Comparison of ENCODE assay signal across 8 cellular contexts in the genomic region with DNA sequence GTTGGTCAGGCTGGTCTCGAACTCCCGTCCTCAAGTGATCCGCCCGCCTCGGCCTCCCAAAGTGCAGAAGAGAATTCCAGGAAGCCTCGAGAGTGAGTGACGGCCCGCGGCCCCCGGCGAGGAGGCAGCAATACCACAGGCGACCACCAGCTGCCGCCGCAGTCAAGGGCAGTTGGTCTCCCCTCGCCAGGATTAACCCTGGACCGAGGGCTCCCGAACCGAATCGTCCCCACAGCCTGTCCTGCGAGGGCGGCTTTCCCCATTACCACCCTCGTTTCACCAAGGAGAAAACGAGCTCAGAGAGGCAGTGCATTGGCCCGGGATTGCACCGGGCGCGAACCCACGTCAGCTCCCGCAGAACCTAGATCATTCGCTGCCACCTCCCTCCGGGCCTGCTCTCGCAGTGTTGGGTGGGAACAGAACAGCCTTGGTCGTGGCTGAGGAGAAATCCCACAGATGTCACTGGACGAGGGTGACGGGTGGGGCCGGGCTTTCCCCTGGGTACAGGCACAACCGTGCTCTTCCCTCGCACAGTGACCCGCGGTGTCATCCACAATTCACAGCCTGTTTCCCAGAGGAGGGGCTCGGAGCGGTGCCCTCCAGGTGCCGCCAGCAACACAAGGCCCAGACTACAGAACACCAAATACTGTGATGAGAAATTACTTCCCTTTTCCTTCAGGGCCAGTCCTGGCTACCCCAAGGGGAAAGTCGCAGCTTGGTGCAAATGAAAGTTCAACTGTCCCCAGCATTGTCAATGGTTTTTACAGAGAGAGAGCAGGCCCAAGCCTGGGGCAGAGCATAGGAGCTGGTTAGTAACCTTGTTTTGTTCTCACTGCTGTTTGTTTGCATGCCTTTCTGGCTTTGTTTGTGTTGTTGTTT. TPM values are rescaled to one million over a fixed set of nuclear protein-coding genes. Genes with fewer than 3 reads are reported as not detected.
DNase-seq lines count a peak whose midpoint lies in the region; ATAC-seq and TF ChIP-seq lines count a peak whose summit lies in the region.

No MANE protein-coding gene starts in this region.

- no peak overlapping the region for H3K4me3 ChIP-seq in left ventricle myocardium inferior

- no peaks in the 10 kb centered on the region for H3K9me3 ChIP-seq in left ventricle myocardium inferior (replicated peaks)

- intact Hi-C loops in left ventricle myocardium inferior (cut with micrococcal nuclease), result no loop called here

- peaks cover 56% of the 10 kb centered on the region for H3K27me3 ChIP-seq in left ventricle myocardium inferior (ENCODE audit: low read depth)

- DNase-seq in left ventricle myocardium inferior, result no peak
- peak; percentile 84 for DNase-seq in retina
- DNase-seq in NCI-H1436 (lab: John Stamatoyannopoulos, UW), result no peak
- no peak for DNase-seq in activated CD4-positive, CD25-positive, alpha-beta regulatory T cell treated with anti-CD3 and anti-CD28 coated beads, Interleukin-2, amount 50 U/mL, for 72 hours

- H3K4me1 ChIP-seq in left ventricle myocardium inferior, result no peaks in the 10 kb centered on the region

- H3K36me3 ChIP-seq in left ventricle myocardium inferior, result no peaks in the 10 kb centered on the region

- TF ChIP-seq CTCF in GM12872 (IDR thresholded peaks at IDR 0.05; ENCODE audit: insufficient read depth, low read depth, low read length), result peak; percentile 44; the same call in 2 of the 3 replicates
- TF ChIP-seq CTCF in left ventricle myocardium inferior (IDR thresholded peaks at IDR 0.05; ENCODE audit: borderline replicate concordance), result peak; percentile 77

- ATAC-seq in SK-N-SH treated with all-trans-retinoic acid at 6 μM for 48 hours (peak; percentile 61), HG02798 (IDR thresholded peaks at IDR 0.05; ENCODE audit: poor library complexity, unreplicated experiment) (no peak), GM21515 (IDR thresholded peaks at IDR 0.05; ENCODE audit: unreplicated experiment) (no peak)

- H3K27ac ChIP-seq in left ventricle myocardium inferior (replicated peaks), result no peak overlapping the region

TF ChIP-seq in SK-N-SH treated with all-trans-retinoic acid at 6 μM for 48 hours, 23 proteins besides CTCF, POLR2A, EP300 and RAD21:
- TF ChIP-seq, protein P1, sequence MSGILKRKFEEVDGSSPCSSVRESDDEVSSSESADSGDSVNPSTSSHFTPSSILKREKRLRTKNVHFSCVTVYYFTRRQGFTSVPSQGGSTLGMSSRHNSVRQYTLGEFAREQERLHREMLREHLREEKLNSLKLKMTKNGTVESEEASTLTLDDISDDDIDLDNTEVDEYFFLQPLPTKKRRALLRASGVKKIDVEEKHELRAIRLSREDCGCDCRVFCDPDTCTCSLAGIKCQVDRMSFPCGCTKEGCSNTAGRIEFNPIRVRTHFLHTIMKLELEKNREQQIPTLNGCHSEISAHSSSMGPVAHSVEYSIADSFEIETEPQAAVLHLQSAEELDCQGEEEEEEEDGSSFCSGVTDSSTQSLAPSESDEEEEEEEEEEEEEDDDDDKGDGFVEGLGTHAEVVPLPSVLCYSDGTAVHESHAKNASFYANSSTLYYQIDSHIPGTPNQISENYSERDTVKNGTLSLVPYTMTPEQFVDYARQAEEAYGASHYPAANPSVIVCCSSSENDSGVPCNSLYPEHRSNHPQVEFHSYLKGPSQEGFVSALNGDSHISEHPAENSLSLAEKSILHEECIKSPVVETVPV (CRISPR knock-in tag; IDR thresholded peaks at IDR 0.05), result no peak
- TF ChIP-seq ISL1 (CRISPR knock-in tag; IDR thresholded peaks at IDR 0.05), result no peak
- TF ChIP-seq ESRRG (CRISPR knock-in tag; IDR thresholded peaks at IDR 0.05), result no peak
- TF ChIP-seq, protein P2, sequence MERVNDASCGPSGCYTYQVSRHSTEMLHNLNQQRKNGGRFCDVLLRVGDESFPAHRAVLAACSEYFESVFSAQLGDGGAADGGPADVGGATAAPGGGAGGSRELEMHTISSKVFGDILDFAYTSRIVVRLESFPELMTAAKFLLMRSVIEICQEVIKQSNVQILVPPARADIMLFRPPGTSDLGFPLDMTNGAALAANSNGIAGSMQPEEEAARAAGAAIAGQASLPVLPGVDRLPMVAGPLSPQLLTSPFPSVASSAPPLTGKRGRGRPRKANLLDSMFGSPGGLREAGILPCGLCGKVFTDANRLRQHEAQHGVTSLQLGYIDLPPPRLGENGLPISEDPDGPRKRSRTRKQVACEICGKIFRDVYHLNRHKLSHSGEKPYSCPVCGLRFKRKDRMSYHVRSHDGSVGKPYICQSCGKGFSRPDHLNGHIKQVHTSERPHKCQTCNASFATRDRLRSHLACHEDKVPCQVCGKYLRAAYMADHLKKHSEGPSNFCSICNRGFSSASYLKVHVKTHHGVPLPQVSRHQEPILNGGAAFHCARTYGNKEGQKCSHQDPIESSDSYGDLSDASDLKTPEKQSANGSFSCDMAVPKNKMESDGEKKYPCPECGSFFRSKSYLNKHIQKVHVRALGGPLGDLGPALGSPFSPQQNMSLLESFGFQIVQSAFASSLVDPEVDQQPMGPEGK (CRISPR knock-in tag; IDR thresholded peaks at IDR 0.05; ENCODE audit: borderline replicate concordance), result no peak
- TF ChIP-seq OSR1 (CRISPR knock-in tag; IDR thresholded peaks at IDR 0.05), result no peak
- TF ChIP-seq, protein P3, sequence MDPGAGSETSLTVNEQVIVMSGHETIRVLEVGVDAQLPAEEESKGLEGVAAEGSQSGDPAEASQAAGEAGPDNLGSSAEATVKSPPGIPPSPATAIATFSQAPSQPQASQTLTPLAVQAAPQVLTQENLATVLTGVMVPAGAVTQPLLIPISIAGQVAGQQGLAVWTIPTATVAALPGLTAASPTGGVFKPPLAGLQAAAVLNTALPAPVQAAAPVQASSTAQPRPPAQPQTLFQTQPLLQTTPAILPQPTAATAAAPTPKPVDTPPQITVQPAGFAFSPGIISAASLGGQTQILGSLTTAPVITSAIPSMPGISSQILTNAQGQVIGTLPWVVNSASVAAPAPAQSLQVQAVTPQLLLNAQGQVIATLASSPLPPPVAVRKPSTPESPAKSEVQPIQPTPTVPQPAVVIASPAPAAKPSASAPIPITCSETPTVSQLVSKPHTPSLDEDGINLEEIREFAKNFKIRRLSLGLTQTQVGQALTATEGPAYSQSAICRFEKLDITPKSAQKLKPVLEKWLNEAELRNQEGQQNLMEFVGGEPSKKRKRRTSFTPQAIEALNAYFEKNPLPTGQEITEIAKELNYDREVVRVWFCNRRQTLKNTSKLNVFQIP (CRISPR knock-in tag; IDR thresholded peaks at IDR 0.05; ENCODE audit: borderline replicate concordance, low read depth), result no peak
- TF ChIP-seq BACH2 (CRISPR knock-in tag; IDR thresholded peaks at IDR 0.05; ENCODE audit: borderline replicate concordance), result no peak
- TF ChIP-seq, protein P4, sequence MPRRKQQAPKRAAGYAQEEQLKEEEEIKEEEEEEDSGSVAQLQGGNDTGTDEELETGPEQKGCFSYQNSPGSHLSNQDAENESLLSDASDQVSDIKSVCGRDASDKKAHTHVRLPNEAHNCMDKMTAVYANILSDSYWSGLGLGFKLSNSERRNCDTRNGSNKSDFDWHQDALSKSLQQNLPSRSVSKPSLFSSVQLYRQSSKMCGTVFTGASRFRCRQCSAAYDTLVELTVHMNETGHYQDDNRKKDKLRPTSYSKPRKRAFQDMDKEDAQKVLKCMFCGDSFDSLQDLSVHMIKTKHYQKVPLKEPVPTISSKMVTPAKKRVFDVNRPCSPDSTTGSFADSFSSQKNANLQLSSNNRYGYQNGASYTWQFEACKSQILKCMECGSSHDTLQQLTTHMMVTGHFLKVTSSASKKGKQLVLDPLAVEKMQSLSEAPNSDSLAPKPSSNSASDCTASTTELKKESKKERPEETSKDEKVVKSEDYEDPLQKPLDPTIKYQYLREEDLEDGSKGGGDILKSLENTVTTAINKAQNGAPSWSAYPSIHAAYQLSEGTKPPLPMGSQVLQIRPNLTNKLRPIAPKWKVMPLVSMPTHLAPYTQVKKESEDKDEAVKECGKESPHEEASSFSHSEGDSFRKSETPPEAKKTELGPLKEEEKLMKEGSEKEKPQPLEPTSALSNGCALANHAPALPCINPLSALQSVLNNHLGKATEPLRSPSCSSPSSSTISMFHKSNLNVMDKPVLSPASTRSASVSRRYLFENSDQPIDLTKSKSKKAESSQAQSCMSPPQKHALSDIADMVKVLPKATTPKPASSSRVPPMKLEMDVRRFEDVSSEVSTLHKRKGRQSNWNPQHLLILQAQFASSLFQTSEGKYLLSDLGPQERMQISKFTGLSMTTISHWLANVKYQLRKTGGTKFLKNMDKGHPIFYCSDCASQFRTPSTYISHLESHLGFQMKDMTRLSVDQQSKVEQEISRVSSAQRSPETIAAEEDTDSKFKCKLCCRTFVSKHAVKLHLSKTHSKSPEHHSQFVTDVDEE (CRISPR knock-in tag; IDR thresholded peaks at IDR 0.05), result no peak
- TF ChIP-seq GLIS3 (CRISPR knock-in tag; IDR thresholded peaks at IDR 0.05), result no peak
- TF ChIP-seq TOX (CRISPR knock-in tag; IDR thresholded peaks at IDR 0.05; ENCODE audit: borderline replicate concordance), result no peak

RNA-seq across cellular contexts. Expression of a gene that starts 24.8 kb away (rescaled TPM):
- total RNA-seq in left ventricle myocardium inferior, result 0.63 TPM

RNA-seq across cellular contexts. Expression of a gene that starts 39.6 kb away (rescaled TPM):
- 15.9 TPM for total RNA-seq in left ventricle myocardium inferior
